Comparison of ENCODE assay signal across 11 cellular contexts in genomic region chr14:68144051-68144681, GRCh38.
DNase-seq lines count a peak whose midpoint lies in the region; ATAC-seq, FAIRE-seq and TF ChIP-seq lines count a peak whose summit lies in the region.
"Had no signal": no experiment of that assay in that cellular context is flagged by ENCODE, and none has a peak within 500 bp of the region (broad histone marks: within the 10 kb centered on the region; RNA-seq: fewer than 3 reads in every experiment).

No MANE protein-coding gene starts in this region.

- TF ChIP-seq EP300 in tibial nerve (IDR thresholded peaks at IDR 0.05), result peak; percentile 64 to 91

- FAIRE-seq in endothelial cell of umbilical vein (lab: Jason Lieb, UNC), result no peak

- H3K4me3 Mint-ChIP-seq in activated naive CD4-positive, alpha-beta T cell treated with anti-CD3 and anti-CD28 coated beads, Interleukin-2, amount 10 ng/mL, durations not matched to agents 7 days and 5 days, result no peak overlapping the region

- H3K4me1 Mint-ChIP-seq in activated naive CD4-positive, alpha-beta T cell treated with anti-CD3 and anti-CD28 coated beads, Interleukin-2, amount 10 ng/mL, durations not matched to agents 7 days and 5 days, result no peaks in the 10 kb centered on the region

- DNase-seq in Peyer's patch, result peak in 1 of 3 donors; percentile 68
- peak; percentile 32 for DNase-seq in endothelial cell of umbilical vein (ENCODE audit: low read depth, low spot score)
- DNase-seq in mucosa of descending colon, result peak in 1 of 3 donors; percentile 38
- peak in 1 of 2 donors; percentile 61 for DNase-seq in tibial nerve (ENCODE audit: low spot score in 2 of 2)
- no peak for DNase-seq in activated naive CD4-positive, alpha-beta T cell treated with anti-CD3 and anti-CD28 coated beads, Interleukin-2, amount 10 ng/mL, durations not matched to agents 7 days and 5 days
- no peak for DNase-seq in GOT3 (lab: John Stamatoyannopoulos, UW)
- DNase-seq in activated naive CD4-positive, alpha-beta T cell treated with Interleukin-2 at 50 U/mL for 16 hours, result no peak
- DNase-seq: activated CD4-positive, alpha-beta T cell treated with anti-CD3 and anti-CD28 coated beads, Interleukin-2, amount 50 U/mL, for 1 hour; cerebellar nuclear complex; NK-92 treated with Interleukin-12 subunit alpha and Interleukin-12 subunit beta, amount 100 ng/mL, for 24 hours had no signal

- H3K27ac ChIP-seq in Peyer's patch (peak overlapping the region; percentile 55 to 85 (median 65)), endothelial cell of umbilical vein (ENCODE audit: insufficient read depth, low read depth, low read length) (no peak overlapping the region), tibial nerve (peak overlapping the region; percentile 37 to 89 (median 74))

- H3K9me3 ChIP-seq in Peyer's patch, result no peaks in the 10 kb centered on the region
- H3K9me3 ChIP-seq in endothelial cell of umbilical vein (replicated peaks; ENCODE audit: control insufficient read depth, insufficient read depth, low read length), result no peaks in the 10 kb centered on the region
- peaks cover 7% of the 10 kb centered on the region for H3K9me3 ChIP-seq in mucosa of descending colon
- peaks cover 0 to 6% (median 0%) of the 10 kb centered on the region in 4 donors for H3K9me3 ChIP-seq in tibial nerve

- peaks cover 7% of the 10 kb centered on the region for H3K9me3 Mint-ChIP-seq in activated naive CD4-positive, alpha-beta T cell treated with anti-CD3 and anti-CD28 coated beads, Interleukin-2, amount 10 ng/mL, durations not matched to agents 7 days and 5 days

- H3K27ac Mint-ChIP-seq in activated naive CD4-positive, alpha-beta T cell treated with anti-CD3 and anti-CD28 coated beads, Interleukin-2, amount 10 ng/mL, durations not matched to agents 7 days and 5 days, result no peak overlapping the region

- intact Hi-C loops in endothelial cell of umbilical vein (cut with micrococcal nuclease), result loop anchor here (2.0 to 10.0 kb wide), 3 partner anchors 88 to 651 kb away; partner anchors contain the start of gene ZFP36L1
- intact Hi-C loops in mucosa of descending colon (cut with DNase I, micrococcal nuclease), result loop anchor here in 1 of 2 donors (10.0 kb wide), 1 partner anchor 199 kb away; no protein-coding TSS in a partner anchor

- H3K27me3 ChIP-seq in Peyer's patch, result no peaks in the 10 kb centered on the region
- no peaks in the 10 kb centered on the region for H3K27me3 ChIP-seq in endothelial cell of umbilical vein (ENCODE audit: control insufficient read depth in 2 of 2, insufficient read depth in 2 of 2, low read length in 2 of 2)
- no peaks in the 10 kb centered on the region for H3K27me3 ChIP-seq in tibial nerve

- peaks cover 5% of the 10 kb centered on the region for H3K36me3 Mint-ChIP-seq in activated naive CD4-positive, alpha-beta T cell treated with anti-CD3 and anti-CD28 coated beads, Interleukin-2, amount 10 ng/mL, durations not matched to agents 7 days and 5 days

- H3K4me1 ChIP-seq in Peyer's patch (peaks cover 0 to 64% (median 4%) of the 10 kb centered on the region in 4 donors), endothelial cell of umbilical vein (ENCODE audit: control insufficient read depth, extremely low read depth, insufficient read depth, low read length) (peaks cover 35% of the 10 kb centered on the region), mucosa of descending colon (ENCODE audit: low read depth) (peaks cover 28% of the 10 kb centered on the region), tibial nerve (peaks cover 0 to 75% (median 29%) of the 10 kb centered on the region in 4 donors)

- TF ChIP-seq CTCF in Peyer's patch (IDR thresholded peaks at IDR 0.05), result no peak
- TF ChIP-seq CTCF in endothelial cell of umbilical vein (IDR thresholded peaks at IDR 0.05; ENCODE audit: extremely low read depth in 1 of 2, insufficient read depth in 1 of 2, low read depth in 1 of 2, low read length in 2 of 2), result no peak
- no peak for TF ChIP-seq CTCF in mucosa of descending colon (IDR thresholded peaks at IDR 0.05)
- TF ChIP-seq CTCF in tibial nerve (IDR thresholded peaks at IDR 0.05), result no peak

- dilution Hi-C loops in endothelial cell of umbilical vein (cut with MboI; ENCODE audit: extremely low pct_ligation_motif_present, low sequenced_read_pairs), result no loop called here

- H3K27me3 Mint-ChIP-seq in activated naive CD4-positive, alpha-beta T cell treated with anti-CD3 and anti-CD28 coated beads, Interleukin-2, amount 10 ng/mL, durations not matched to agents 7 days and 5 days, result no peaks in the 10 kb centered on the region

- no peak overlapping the region for H2AFZ ChIP-seq in endothelial cell of umbilical vein (ENCODE audit: low read depth, low read length)

- H3K9ac ChIP-seq in endothelial cell of umbilical vein (replicated peaks; ENCODE audit: extremely low read depth, insufficient read depth, low read length), result no peak overlapping the region

- 60 to 68% methylated on average over 3 of the region's 3 CpGs for WGBS in tibial nerve, 2 donors

- ATAC-seq in mucosa of descending colon (peak; percentile 45), HG03045 (IDR thresholded peaks at IDR 0.05; ENCODE audit: unreplicated experiment) (no peak)

- H3K36me3 ChIP-seq in Peyer's patch (no peaks in the 10 kb centered on the region), endothelial cell of umbilical vein (ENCODE audit: control insufficient read depth in 2 of 2, extremely low read depth in 1 of 2, insufficient read depth in 2 of 2, low read length in 2 of 2) (no peaks in the 10 kb centered on the region), mucosa of descending colon (ENCODE audit: low read depth) (no peaks in the 10 kb centered on the region), tibial nerve (no peaks in the 10 kb centered on the region)

- peak overlapping the region; percentile 5 for H3K4me2 ChIP-seq in endothelial cell of umbilical vein (ENCODE audit: insufficient read depth, low read length)

- no peak for TF ChIP-seq POLR2A in Peyer's patch (IDR thresholded peaks at IDR 0.05)
- no peak for TF ChIP-seq POLR2A in endothelial cell of umbilical vein (IDR thresholded peaks at IDR 0.05; ENCODE audit: low read depth, low read length)
- no peak for TF ChIP-seq POLR2A in tibial nerve (IDR thresholded peaks at IDR 0.05)

- H3K4me3 ChIP-seq in Peyer's patch (no peak overlapping the region), endothelial cell of umbilical vein (replicated peaks in 1 of 3; ENCODE audit: insufficient read depth in 1 of 3, low read depth in 1 of 3, low read length in 3 of 3) (no peak overlapping the region), mucosa of descending colon (no peak overlapping the region), tibial nerve (no peak overlapping the region)

- no peaks in the 10 kb centered on the region for H4K20me1 ChIP-seq in endothelial cell of umbilical vein (replicated peaks; ENCODE audit: control insufficient read depth, extremely low read depth, insufficient read depth, low read length)

- POLR2A ChIA-PET in endothelial cell of umbilical vein (lab: Charles Lee), result no interaction called here

- no peaks in the 10 kb centered on the region for H3K9me1 ChIP-seq in endothelial cell of umbilical vein (replicated peaks; ENCODE audit: control insufficient read depth, extremely low read depth, insufficient read depth, low read length)

- CTCF ChIA-PET in endothelial cell of umbilical vein (lab: Charles Lee), result interaction anchor here (1.0 to 1.8 kb wide), 5 partner anchors 18 to 672 kb away, joined by 3 to 5 read pairs (median 4); no protein-coding TSS in a partner anchor
- CTCF ChIA-PET in activated naive CD4-positive, alpha-beta T cell treated with anti-CD3 and anti-CD28 coated beads, Interleukin-2, amount 10 ng/mL, durations not matched to agents 7 days and 5 days (lab: Charles Lee), result no interaction called here

- H3K79me2 ChIP-seq in endothelial cell of umbilical vein (ENCODE audit: control insufficient read depth, insufficient read depth, low read length), result no peaks in the 10 kb centered on the region

- BruUV-seq in endothelial cell of umbilical vein (replicated peaks; lab: Mats Ljungman, UMichigan), result no TSS peak

TF ChIP-seq in endothelial cell of umbilical vein, 7 proteins besides CTCF, POLR2A, EP300 and RAD21:
- TF ChIP-seq EZH2 (IDR thresholded peaks at IDR 0.05; ENCODE audit: borderline replicate concordance, low read depth, low read length, severe bottlenecking), result no peak
